In genomic region chr11:85680897-85681296, GRCh38 we compare ENCODE assay signal across 22 cellular contexts. TPM values are rescaled to one million over a fixed set of nuclear protein-coding genes. Genes with fewer than 3 reads are reported as not detected.
DNase-seq lines count a peak whose midpoint lies in the region; ATAC-seq, FAIRE-seq and TF ChIP-seq lines count a peak whose summit lies in the region.
"Had no signal": no experiment of that assay in that cellular context is flagged by ENCODE, and none has a peak within 500 bp of the region (broad histone marks: within the 10 kb centered on the region; RNA-seq: fewer than 3 reads in every experiment).

No MANE protein-coding gene starts in this region.

- no peak for FAIRE-seq in GM12891 (lab: Jason Lieb, UNC)
- FAIRE-seq: keratinocyte, TTC549 had no signal

- no peak for TF ChIP-seq CTCF in WERI-Rb-1 (IDR thresholded peaks at IDR 0.05; ENCODE audit: low read depth, low read length)
- no peak for TF ChIP-seq CTCF in GM20000 (IDR thresholded peaks at IDR 0.05; ENCODE audit: extremely low read depth, missing control alignments)

- peak; percentile 45 for DNase-seq in DMS53 (lab: John Stamatoyannopoulos, UW)
- DNase-seq in DMS53 treated with DMSO at 0.1 percent for 48 hours (lab: John Stamatoyannopoulos, UW; ENCODE audit: unreplicated experiment): no peak
- DNase-seq in GM12891 (ENCODE audit: insufficient read length, low spot score): no peak
- DNase-seq in WERI-Rb-1: peak; percentile 40
- DNase-seq in left lobe of liver (ENCODE audit: low spot score): no peak
- no peak for DNase-seq in GM20000 (ENCODE audit: low spot score)
- no peak for DNase-seq in NCI-H345 treated with DMSO at 0.1 percent for 48 hours (lab: John Stamatoyannopoulos, UW; ENCODE audit: unreplicated experiment)
- DNase-seq: activated CD4-positive, alpha-beta T cell treated with anti-CD3 and anti-CD28 coated beads, Interleukin-2, amount 50 U/mL, for 4 hours; activated T-cell treated with anti-CD3 and anti-CD28 coated beads, Interleukin-2, amount 50 U/mL, for 48 hours; effector CD4-positive, alpha-beta T cell; mesenchymal stem cell; NCI-H1417; NCI-H345; psoas muscle; spleen; transverse colon had no signal

- no peaks in the 10 kb centered on the region for H3K36me3 ChIP-seq in WERI-Rb-1
- H3K36me3 ChIP-seq: BLaER1 treated with 17β-estradiol and CSF1 and Interleukin-3, amounts not matched to agents 10 nM and 100 nM; spleen; transverse colon had no signal

- ATAC-seq in left lobe of liver (peak; percentile 43), GM18511 (IDR thresholded peaks at IDR 0.05; ENCODE audit: unreplicated experiment) (no peak)
- ATAC-seq: psoas muscle; stimulated activated memory B cell treated with anti-CD40 and anti-IgM and Interleukin-4, amounts not matched to agents 10 μg/mL and 1 μg/mL and 100 μg/mL, for 72 hours had no signal

- H3K27me3 ChIP-seq in WERI-Rb-1 (ENCODE audit: insufficient read depth, low read depth, severe bottlenecking): no peaks in the 10 kb centered on the region
- H3K27me3 ChIP-seq: spleen, transverse colon had no signal

- no peaks in the 10 kb centered on the region for H3K9me3 ChIP-seq in WERI-Rb-1 (ENCODE audit: severe bottlenecking)
- H3K9me3 ChIP-seq: psoas muscle, spleen, transverse colon had no signal

- no peak for TF ChIP-seq POLR2A in GM12891 (IDR thresholded peaks at IDR 0.05; ENCODE audit: low read depth, low read length)

- no peak overlapping the region for H3K27ac ChIP-seq in WERI-Rb-1
- H3K27ac ChIP-seq: BLaER1 treated with 17β-estradiol and CSF1 and Interleukin-3, amounts not matched to agents 10 nM and 100 nM; psoas muscle; transverse colon had no signal

- no peak overlapping the region for H3K4me3 ChIP-seq in WERI-Rb-1 (ENCODE audit: low read depth, low read length)
- H3K4me3 ChIP-seq: BLaER1 treated with 17β-estradiol and CSF1 and Interleukin-3, amounts not matched to agents 10 nM and 100 nM; psoas muscle; spleen; transverse colon had no signal

TF ChIP-seq in GM12891, 5 proteins besides CTCF, POLR2A, EP300 and RAD21:
- TF ChIP-seq TAF1 (IDR thresholded peaks at IDR 0.05; ENCODE audit: low read depth, low read length): no peak
- 0 out of 2 replicates have a peak, but pooled peaks have one; percentile 28 for TF ChIP-seq POU2F2 (IDR thresholded peaks at IDR 0.05; ENCODE audit: low read depth, low read length)

RNA-seq across cellular contexts. Expression of gene CCDC89, which starts 5.1 kb away (rescaled TPM):
- not detected for polyA plus RNA-seq in GM12891 (2012; ENCODE audit: low read depth, missing spikeins)
- 0.28 TPM for total RNA-seq in left lobe of liver
- polyA plus RNA-seq: neural cell had no signal

RNA-seq across cellular contexts. Expression of gene CREBZF, which starts 16.0 kb away (rescaled TPM):
- polyA plus RNA-seq in GM12891 (2012; ENCODE audit: low read depth, missing spikeins): 19.4 TPM
- 18.8 TPM for total RNA-seq in left lobe of liver

RNA-seq across cellular contexts. Expression of gene TMEM126A, which starts 33.1 kb away (rescaled TPM):
- 70.7 TPM for polyA plus RNA-seq in GM12891 (2012; ENCODE audit: low read depth, missing spikeins)
- total RNA-seq in left lobe of liver: 14.3 TPM

RNA-seq across cellular contexts. Expression of gene TMEM126B, which starts 52.5 kb away (rescaled TPM):
- 40.9 TPM for polyA plus RNA-seq in GM12891 (2012; ENCODE audit: low read depth, missing spikeins)
- 14.7 TPM for total RNA-seq in left lobe of liver

RNA-seq across cellular contexts. Expression of gene DLG2, which starts 53.8 kb away (rescaled TPM):
- polyA plus RNA-seq in GM12891 (2012; ENCODE audit: low read depth, missing spikeins): 0.26 TPM
- total RNA-seq in left lobe of liver: 4.7 TPM

Comparison
In these comparisons a context has a peak if more than half of its experiments do, and no peak if none do; other contexts are left out.
1. DNase-seq: peak in DMS53 (single experiment) and WERI-Rb-1 (single experiment); none in DMS53 treated with DMSO at 0.1 percent for 48 hours (single experiment), GM12891 (single experiment), left lobe of liver (single experiment), GM20000 (single experiment) and NCI-H345 treated with DMSO at 0.1 percent for 48 hours (single experiment).